13 cellular contexts compared by ENCODE assay signal in genomic region chr2:222311978-222312738, GRCh38.
DNase-seq lines count a peak whose midpoint lies in the region; ATAC-seq and TF ChIP-seq lines count a peak whose summit lies in the region.
"Had no signal": no experiment of that assay in that cellular context is flagged by ENCODE, and none has a peak within 500 bp of the region (broad histone marks: within the 10 kb centered on the region; RNA-seq: fewer than 3 reads in every experiment).

No MANE protein-coding gene starts in this region.

- H3K9me3 ChIP-seq in WERI-Rb-1 (ENCODE audit: severe bottlenecking) (no peaks in the 10 kb centered on the region), iPS-15b (ENCODE audit: control insufficient read depth, insufficient read depth, low read length) (no peaks in the 10 kb centered on the region)

- H3K9me3 Mint-ChIP-seq in activated T-cell treated with anti-CD3 and anti-CD28 coated beads, Interleukin-2, amount 50 U/mL, for 24 hours: no peaks in the 10 kb centered on the region
- peaks cover 0 to 7% of the 10 kb centered on the region in 2 donors for H3K9me3 Mint-ChIP-seq in stimulated activated naive B cell treated with anti-CD40 and anti-IgM and Interleukin-4, amounts not matched to agents 10 μg/mL and 1 μg/mL and 100 μg/mL, for 72 hours

- H3K4me3 Mint-ChIP-seq in activated T-cell treated with anti-CD3 and anti-CD28 coated beads, Interleukin-2, amount 50 U/mL, for 24 hours: no peak overlapping the region
- peak overlapping the region; percentile 11 to 68 for H3K4me3 Mint-ChIP-seq in stimulated activated naive B cell treated with anti-CD40 and anti-IgM and Interleukin-4, amounts not matched to agents 10 μg/mL and 1 μg/mL and 100 μg/mL, for 72 hours

- no peaks in the 10 kb centered on the region for H3K36me3 Mint-ChIP-seq in activated T-cell treated with anti-CD3 and anti-CD28 coated beads, Interleukin-2, amount 50 U/mL, for 24 hours (ENCODE audit: low read depth)
- H3K36me3 Mint-ChIP-seq in stimulated activated naive B cell treated with anti-CD40 and anti-IgM and Interleukin-4, amounts not matched to agents 10 μg/mL and 1 μg/mL and 100 μg/mL, for 72 hours: peaks cover 0 to 4% of the 10 kb centered on the region in 2 donors

- peaks cover 99% of the 10 kb centered on the region for H3K27me3 Mint-ChIP-seq in activated T-cell treated with anti-CD3 and anti-CD28 coated beads, Interleukin-2, amount 50 U/mL, for 24 hours
- peaks cover 76 to 96% of the 10 kb centered on the region in 2 donors for H3K27me3 Mint-ChIP-seq in stimulated activated naive B cell treated with anti-CD40 and anti-IgM and Interleukin-4, amounts not matched to agents 10 μg/mL and 1 μg/mL and 100 μg/mL, for 72 hours

- H3K27me3 ChIP-seq in WERI-Rb-1 (ENCODE audit: insufficient read depth, low read depth, severe bottlenecking) (peaks cover 77% of the 10 kb centered on the region), iPS-15b (ENCODE audit: control insufficient read depth, insufficient read depth, low read length) (peaks cover 100% of the 10 kb centered on the region)

- peak overlapping the region; percentile 41 for H3K27ac Mint-ChIP-seq in activated T-cell treated with anti-CD3 and anti-CD28 coated beads, Interleukin-2, amount 50 U/mL, for 24 hours
- H3K27ac Mint-ChIP-seq in stimulated activated naive B cell treated with anti-CD40 and anti-IgM and Interleukin-4, amounts not matched to agents 10 μg/mL and 1 μg/mL and 100 μg/mL, for 72 hours: peak overlapping the region; percentile 91

- H3K36me3 ChIP-seq in WERI-Rb-1: no peaks in the 10 kb centered on the region
- no peaks in the 10 kb centered on the region for H3K36me3 ChIP-seq in iPS-15b (ENCODE audit: control insufficient read depth, insufficient read depth, low read length)

- ATAC-seq in stimulated activated naive B cell treated with anti-CD40 and anti-IgM and Interleukin-4, amounts not matched to agents 10 μg/mL and 1 μg/mL and 100 μg/mL, for 72 hours (replicated peaks): no peak
- ATAC-seq in HG02870 (IDR thresholded peaks at IDR 0.05; ENCODE audit: unreplicated experiment) (no peak), GM19328 (IDR thresholded peaks at IDR 0.05; ENCODE audit: unreplicated experiment) (no peak)
- ATAC-seq: foreskin keratinocyte had no signal

- H3K4me3 ChIP-seq in WERI-Rb-1 (ENCODE audit: low read depth, low read length) (peak overlapping the region; percentile 32), iPS-15b (ENCODE audit: low read depth, low read length) (peak overlapping the region; percentile 50)

- no peak for TF ChIP-seq CTCF in WERI-Rb-1 (IDR thresholded peaks at IDR 0.05; ENCODE audit: low read depth, low read length)

- peaks cover 12% of the 10 kb centered on the region for H3K4me1 Mint-ChIP-seq in activated T-cell treated with anti-CD3 and anti-CD28 coated beads, Interleukin-2, amount 50 U/mL, for 24 hours (ENCODE audit: low read depth)
- peaks cover 5 to 10% of the 10 kb centered on the region in 2 donors for H3K4me1 Mint-ChIP-seq in stimulated activated naive B cell treated with anti-CD40 and anti-IgM and Interleukin-4, amounts not matched to agents 10 μg/mL and 1 μg/mL and 100 μg/mL, for 72 hours

- H3K27ac ChIP-seq in WERI-Rb-1: no peak overlapping the region
- H3K27ac ChIP-seq: foreskin keratinocyte, parathyroid adenoma had no signal

- H3K4me1 ChIP-seq in iPS-15b (ENCODE audit: control insufficient read depth, insufficient read depth, low read length): peaks cover 6% of the 10 kb centered on the region
- H3K4me1 ChIP-seq: foreskin keratinocyte, parathyroid adenoma had no signal

- H3K9ac ChIP-seq in iPS-15b (ENCODE audit: low read depth, low read length): no peak overlapping the region
- H3K9ac ChIP-seq: parathyroid adenoma had no signal

- no peak for DNase-seq in activated T-cell treated with anti-CD3 and anti-CD28 coated beads, Interleukin-2, amount 50 U/mL, for 24 hours
- DNase-seq in activated T-cell treated with anti-CD3 and anti-CD28 coated beads for 4 hours: no peak
- DNase-seq in WERI-Rb-1: no peak
- no peak for DNase-seq in stimulated activated naive B cell treated with anti-CD40 and anti-IgM and Interleukin-4, amounts not matched to agents 10 μg/mL and 1 μg/mL and 100 μg/mL, for 72 hours
- no peak for DNase-seq in activated naive CD4-positive, alpha-beta T cell treated with Interleukin-2 at 50 U/mL for 16 hours
- DNase-seq: effector CD8-positive, alpha-beta T cell; foreskin keratinocyte; midbrain; SIG-M5 had no signal
